In genomic region chr3:190617185-190617584, GRCh38 we compare ENCODE assay signal across 8 cellular contexts.
DNase-seq lines count a peak whose midpoint lies in the region; ATAC-seq and TF ChIP-seq lines count a peak whose summit lies in the region.
"Had no signal": no experiment of that assay in that cellular context is flagged by ENCODE, and none has a peak within 500 bp of the region (broad histone marks: within the 10 kb centered on the region; RNA-seq: fewer than 3 reads in every experiment).

No MANE protein-coding gene starts in this region.

- H2BK5ac ChIP-seq in H9 (ENCODE audit: insufficient read length, low read length), result no peak overlapping the region

- no peak overlapping the region for H2BK12ac ChIP-seq in H9 (ENCODE audit: insufficient read length, low read depth, low read length)

- H4K91ac ChIP-seq in H9 (ENCODE audit: insufficient read length, low read depth, low read length), result no peak overlapping the region

- H3K9me3 Mint-ChIP-seq in H9, result no peaks in the 10 kb centered on the region

- peak; percentile 97 for DNase-seq in SIG-M5 treated with dmso at 0.1 percent for 504 hours (lab: John Stamatoyannopoulos, UW; ENCODE audit: unreplicated experiment)
- DNase-seq in iPS DF 19.7 (ENCODE audit: low read depth, low spot score), result peak; percentile 5
- no peak for DNase-seq in putamen (ENCODE audit: low spot score)
- DNase-seq in AG08396 (ENCODE audit: low spot score), result no peak
- no peak for DNase-seq in H9

- H3K56ac ChIP-seq in H9 (ENCODE audit: insufficient read length, low read depth, low read length), result no peak overlapping the region

- ATAC-seq in GM19023 (IDR thresholded peaks at IDR 0.05; ENCODE audit: unreplicated experiment) (peak; percentile 60), HG02938 (IDR thresholded peaks at IDR 0.05; ENCODE audit: unreplicated experiment) (peak; percentile 89)
- ATAC-seq: Panc1 had no signal

- H2AK5ac ChIP-seq in H9 (ENCODE audit: insufficient read length, low read length), result no peak overlapping the region

- H3K23me2 ChIP-seq in H9 (ENCODE audit: insufficient read length, low read depth, low read length, poor library complexity, severe bottlenecking), result no peaks in the 10 kb centered on the region

- no peak overlapping the region for H3K4me2 ChIP-seq in H9 (ENCODE audit: insufficient read depth, insufficient read length, low read length)

- H3K4ac ChIP-seq in H9 (ENCODE audit: low read depth, low read length), result no peak overlapping the region

- H2BK120ac ChIP-seq in H9 (ENCODE audit: low read depth, low read length, poor library complexity, severe bottlenecking), result no peak overlapping the region

- H2AFZ ChIP-seq in H9 (ENCODE audit: low read length), result no peak overlapping the region

- H3T11ph ChIP-seq in H9 (ENCODE audit: low read length), result no peak overlapping the region

- H3K4me1 Mint-ChIP-seq in H9, result peaks cover 3% of the 10 kb centered on the region in 2 experiments; a peak in 3 of 4 replicates

- no CpG with 5 or more reads among the region's 3 CpGs for WGBS in H9 (ENCODE audit: extremely low coverage, insufficient read length, low lambda C conversion rate)

- no peaks in the 10 kb centered on the region for H3K79me1 ChIP-seq in H9 (ENCODE audit: insufficient read depth, low read depth, low read length, poor library complexity, severe bottlenecking)

- no peak overlapping the region for H4K8ac ChIP-seq in H9 (replicated peaks; ENCODE audit: insufficient read length, low read depth, low read length)

- H3K27ac ChIP-seq in H9 (ENCODE audit: insufficient read length, low read depth, low read length), result no peak overlapping the region

- no peak overlapping the region for H4K5ac ChIP-seq in H9 (ENCODE audit: insufficient read length, low read depth, low read length)

- no peak overlapping the region for H3K14ac ChIP-seq in H9 (ENCODE audit: insufficient read depth, low read length)

- H3K36me3 Mint-ChIP-seq in H9 (ENCODE audit: insufficient read depth in 1 of 3, low read depth in 3 of 3), result no peaks in the 10 kb centered on the region

- H3K18ac ChIP-seq in H9 (ENCODE audit: insufficient read length, low read depth, low read length), result no peak overlapping the region

- no peaks in the 10 kb centered on the region for H4K20me1 ChIP-seq in H9 (ENCODE audit: control insufficient read depth, insufficient read depth, insufficient read length)

- no peak for TF ChIP-seq CTCF in H9 (conservative IDR thresholded peaks at IDR 0.05)

- H3K9me3 ChIP-seq in H9 (ENCODE audit: control insufficient read depth, low read depth, low read length), result no peaks in the 10 kb centered on the region

- H2BK20ac ChIP-seq in H9 (ENCODE audit: low read depth, low read length, poor library complexity, severe bottlenecking), result no peak overlapping the region

- H3K23ac ChIP-seq in H9 (ENCODE audit: insufficient read length, low read depth, low read length), result no peak overlapping the region

- H3K4me3 Mint-ChIP-seq in H9, result no peak overlapping the region

- H2BK15ac ChIP-seq in H9 (ENCODE audit: low read depth, low read length), result no peak overlapping the region

- no peaks in the 10 kb centered on the region for H3K27me3 Mint-ChIP-seq in H9 (ENCODE audit: low read depth)

- no peaks in the 10 kb centered on the region for H3K27me3 ChIP-seq in H9 (ENCODE audit: insufficient read depth, low read length)

- H3K27ac Mint-ChIP-seq in H9, result peak overlapping the region in 1 of 3 experiments; percentile 63; a peak in 2 of 7 replicates

- no peaks in the 10 kb centered on the region for H3K4me1 ChIP-seq in H9 (ENCODE audit: insufficient read depth, low read length)

- no peaks in the 10 kb centered on the region for H3K79me2 ChIP-seq in H9 (ENCODE audit: insufficient read depth, low read length)

- no peak overlapping the region for H3K9ac ChIP-seq in H9 (ENCODE audit: extremely low read depth, insufficient read length, low read length)

Comparison
In these comparisons a context has a peak if more than half of its experiments do, and no peak if none do; other contexts are left out.
1. DNase-seq: peak in SIG-M5 treated with dmso at 0.1 percent for 504 hours (single experiment) and iPS DF 19.7 (single experiment); none in putamen (single experiment), AG08396 (single experiment) and H9 (single experiment).